In genomic region chr12:49138587-49138986, GRCh38 we compare ENCODE assay signal across 1 cellular context.
A peak's percentile ranks its signal among the peaks of the same experiment; 100 is the strongest.
TF ChIP-seq lines count a peak whose summit lies in the region.

No MANE protein-coding gene starts in this region.

TF ChIP-seq in HEK293, 187 proteins besides CTCF, POLR2A, EP300 and RAD21 (continued from another document):
- 0 out of 2 replicates have a peak, but pooled peaks have one; percentile 19 for TF ChIP-seq ZBTB44 (tag by site-specific recombination; IDR thresholded peaks at IDR 0.05)
- TF ChIP-seq ZNF658 (tag by site-specific recombination; IDR thresholded peaks at IDR 0.05): no peak
- TF ChIP-seq ZBTB17 (tag by site-specific recombination; IDR thresholded peaks at IDR 0.05): no peak
- peak; percentile 31; the same call in 1 of the 2 replicates for TF ChIP-seq PRDM1 (tag by site-specific recombination; IDR thresholded peaks at IDR 0.05)
- no peak for TF ChIP-seq ZNF146 (tag by site-specific recombination; IDR thresholded peaks at IDR 0.05)
- no peak for TF ChIP-seq RBAK (tag by site-specific recombination; IDR thresholded peaks at IDR 0.05)
- no peak; the same call in 1 of the 2 replicates for TF ChIP-seq FEZF1 (tag by site-specific recombination; IDR thresholded peaks at IDR 0.05)
- TF ChIP-seq ZNF548 (tag by site-specific recombination; IDR thresholded peaks at IDR 0.05): no peak
- no peak for TF ChIP-seq ZNF449 (tag by site-specific recombination; IDR thresholded peaks at IDR 0.05)
- TF ChIP-seq ZNF280C (tag by site-specific recombination; IDR thresholded peaks at IDR 0.05): no peak
- TF ChIP-seq ZNF169 (tag by site-specific recombination; IDR thresholded peaks at IDR 0.05): no peak
- no peak for TF ChIP-seq KLF16 (tag by site-specific recombination; IDR thresholded peaks at IDR 0.05)
- TF ChIP-seq ZIC2 (tag by site-specific recombination; IDR thresholded peaks at IDR 0.05): no peak
- no peak for TF ChIP-seq SCRT2 (tag by site-specific recombination; IDR thresholded peaks at IDR 0.05)
- no peak for TF ChIP-seq ZEB2 (tag by site-specific recombination; IDR thresholded peaks at IDR 0.05)
- no peak for TF ChIP-seq ZBTB48 (tag by site-specific recombination; IDR thresholded peaks at IDR 0.05)
- TF ChIP-seq ZNF274 (IDR thresholded peaks at IDR 0.05; ENCODE audit: low read length): no peak
- no peak for TF ChIP-seq ZNF274 (tag by site-specific recombination; IDR thresholded peaks at IDR 0.05; ENCODE audit: borderline replicate concordance)
- no peak for TF ChIP-seq ZBTB1 (tag by site-specific recombination; IDR thresholded peaks at IDR 0.05)
- no peak for TF ChIP-seq ZNF37A (tag by site-specific recombination; IDR thresholded peaks at IDR 0.05)
- TF ChIP-seq ZNF121 (tag by site-specific recombination; IDR thresholded peaks at IDR 0.05): no peak
- TF ChIP-seq ZNF654 (tag by site-specific recombination; IDR thresholded peaks at IDR 0.05; ENCODE audit: low read depth): no peak
- TF ChIP-seq ZNF211 (tag by site-specific recombination; IDR thresholded peaks at IDR 0.05; ENCODE audit: low read depth): no peak
- no peak for TF ChIP-seq ZNF423 (tag by site-specific recombination; IDR thresholded peaks at IDR 0.05)
- no peak for TF ChIP-seq MYNN (tag by site-specific recombination; IDR thresholded peaks at IDR 0.05; ENCODE audit: borderline replicate concordance)
- TF ChIP-seq ZNF311 (tag by site-specific recombination; IDR thresholded peaks at IDR 0.05; ENCODE audit: borderline replicate concordance): no peak
- no peak for TF ChIP-seq ZBTB11 (tag by site-specific recombination; conservative IDR thresholded peaks at IDR 0.05; ENCODE audit: low read depth)
- no peak for TF ChIP-seq ZNF341 (tag by site-specific recombination; IDR thresholded peaks at IDR 0.05; ENCODE audit: low read depth)
- no peak for TF ChIP-seq KLF1 (tag by site-specific recombination; IDR thresholded peaks at IDR 0.05)
- no peak for TF ChIP-seq PBX3 (CRISPR knock-in tag; IDR thresholded peaks at IDR 0.05)
- peak; percentile 95 for TF ChIP-seq PRDM10 (tag by site-specific recombination; IDR thresholded peaks at IDR 0.05)
- no peak for TF ChIP-seq ZNF302 (tag by site-specific recombination; IDR thresholded peaks at IDR 0.05; ENCODE audit: low read depth)
- no peak for TF ChIP-seq ZNF19 (tag by site-specific recombination; IDR thresholded peaks at IDR 0.05; ENCODE audit: low read depth)
- TF ChIP-seq SP2 (tag by site-specific recombination; IDR thresholded peaks at IDR 0.05): no peak
- TF ChIP-seq MZF1 (tag by site-specific recombination; IDR thresholded peaks at IDR 0.05; ENCODE audit: borderline replicate concordance): peak; percentile 91; the same call in 1 of the 2 replicates
- no peak for TF ChIP-seq GLIS1 (tag by site-specific recombination; IDR thresholded peaks at IDR 0.05)
